In the genomic region with DNA sequence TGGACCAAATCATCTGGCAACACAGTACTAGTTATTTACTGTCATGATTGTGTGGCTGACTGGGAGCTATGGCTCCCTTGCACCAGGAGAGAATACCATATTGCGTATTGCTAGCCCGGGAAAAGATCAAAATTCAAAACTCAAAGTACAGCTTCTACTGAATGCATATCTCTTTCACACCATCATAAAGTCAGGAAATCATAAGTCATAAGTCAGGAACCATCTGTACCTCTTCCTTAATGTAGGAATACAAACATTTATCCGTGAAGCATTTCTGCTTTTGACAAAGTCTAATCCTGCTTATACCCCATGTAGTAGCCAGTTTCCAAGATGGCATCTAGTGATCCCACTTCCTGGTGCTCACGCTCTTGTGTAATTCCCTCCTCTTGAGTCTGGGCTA, we compare ENCODE assay signal across 17 cellular contexts. TPM values are rescaled to one million over a fixed set of nuclear protein-coding genes. Genes with fewer than 3 reads are reported as not detected.
DNase-seq lines count a peak whose midpoint lies in the region; ATAC-seq, FAIRE-seq and TF ChIP-seq lines count a peak whose summit lies in the region.
"Had no signal": no experiment of that assay in that cellular context is flagged by ENCODE, and none has a peak within 500 bp of the region (broad histone marks: within the 10 kb centered on the region; RNA-seq: fewer than 3 reads in every experiment).

No MANE protein-coding gene starts in this region.

- H3K79me2 ChIP-seq in OCI-LY7 (ENCODE audit: insufficient read depth, low read depth, low read length), result peaks cover 28% of the 10 kb centered on the region
- peaks cover 28% of the 10 kb centered on the region for H3K79me2 ChIP-seq in endothelial cell of umbilical vein (ENCODE audit: control insufficient read depth, insufficient read depth, low read length)
- H3K79me2 ChIP-seq in trophoblast cell (ENCODE audit: control insufficient read depth, insufficient read depth, low read length, poor library complexity), result peaks cover 16% of the 10 kb centered on the region
- H3K79me2 ChIP-seq in Karpas-422 (ENCODE audit: low read length), result no peaks in the 10 kb centered on the region

- peaks cover 9% of the 10 kb centered on the region for H3K27me3 Mint-ChIP-seq in CD4-positive, CD25-positive, alpha-beta regulatory T cell

- H3K79me1 ChIP-seq in trophoblast cell (ENCODE audit: low read length), result peaks cover 25% of the 10 kb centered on the region

- peaks cover 10 to 43% (median 26%) of the 10 kb centered on the region in 4 donors for H3K4me1 Mint-ChIP-seq in CD4-positive, CD25-positive, alpha-beta regulatory T cell

- no peak overlapping the region for H3K14ac ChIP-seq in trophoblast cell (ENCODE audit: low read length)

- H4K8ac ChIP-seq in trophoblast cell (ENCODE audit: low read depth, low read length), result peak overlapping the region; percentile 31

- TF ChIP-seq CTCF in OCI-LY7 (conservative IDR thresholded peaks at IDR 0.05; ENCODE audit: low read length) (no peak), endothelial cell of umbilical vein (IDR thresholded peaks at IDR 0.05; ENCODE audit: extremely low read depth in 1 of 2, insufficient read depth in 1 of 2, low read depth in 1 of 2, low read length in 2 of 2) (no peak), left lung (IDR thresholded peaks at IDR 0.05) (no peak)

- dilution Hi-C loops in endothelial cell of umbilical vein (cut with MboI; ENCODE audit: extremely low pct_ligation_motif_present, low sequenced_read_pairs), result no loop called here

- intact Hi-C loops in OCI-LY7 (cut with micrococcal nuclease; ENCODE audit: unreplicated experiment), result no loop called here
- intact Hi-C loops in endothelial cell of umbilical vein (cut with micrococcal nuclease), result loop anchor here (10.0 kb wide), 1 partner anchor 1049 kb away; no protein-coding TSS in a partner anchor
- intact Hi-C loops in left lung (cut with DNase I), result loop anchor here (10.0 kb wide), 2 partner anchors 99 to 349 kb away; no protein-coding TSS in a partner anchor

- H3K9me1 ChIP-seq in endothelial cell of umbilical vein (replicated peaks; ENCODE audit: control insufficient read depth, extremely low read depth, insufficient read depth, low read length), result no peaks in the 10 kb centered on the region

- DNase-seq in CD4-positive, CD25-positive, alpha-beta regulatory T cell, result no peak
- no peak for DNase-seq in OCI-LY7 (ENCODE audit: low spot score)
- peak; percentile 63 for DNase-seq in endothelial cell of umbilical vein (ENCODE audit: low read depth, low spot score)
- DNase-seq in trophoblast cell, result no peak
- no peak for DNase-seq in cerebellar nuclear complex (lab: John Stamatoyannopoulos, UW)
- DNase-seq in Karpas-422, result no peak
- no peak for DNase-seq in left lung
- no peak for DNase-seq in SIG-M5 treated with dmso at 0.1 percent for 504 hours (lab: John Stamatoyannopoulos, UW; ENCODE audit: unreplicated experiment)
- DNase-seq: HFFc6, MM.1S, NCI-H1092 treated with DMSO at 0.1 percent for 48 hours, NCI-H1694 treated with DMSO at 0.1 percent for 48 hours, NCI-H345, NCI-H69 had no signal

- H2BK12ac ChIP-seq in trophoblast cell (ENCODE audit: low read length), result peak overlapping the region; percentile 5

- H3K4me2 ChIP-seq in OCI-LY7 (ENCODE audit: low read length), result no peak overlapping the region
- peak overlapping the region; percentile 11 for H3K4me2 ChIP-seq in endothelial cell of umbilical vein (ENCODE audit: insufficient read depth, low read length)
- H3K4me2 ChIP-seq in trophoblast cell (ENCODE audit: low read length), result no peak overlapping the region
- H3K4me2 ChIP-seq in Karpas-422 (ENCODE audit: low read depth, low read length, poor library complexity, severe bottlenecking), result no peak overlapping the region
- H3K4me2 ChIP-seq: BLaER1 treated with 17β-estradiol and CSF1 and Interleukin-3, amounts not matched to agents 10 nM and 100 nM had no signal

- no peak for ATAC-seq in CD4-positive, CD25-positive, alpha-beta regulatory T cell (ENCODE audit: low read depth in 2 of 2)
- ATAC-seq in left lung, result no peak

- H4K20me1 ChIP-seq in OCI-LY7 (ENCODE audit: insufficient read depth, low read length), result no peaks in the 10 kb centered on the region
- H4K20me1 ChIP-seq in endothelial cell of umbilical vein (replicated peaks; ENCODE audit: control insufficient read depth, extremely low read depth, insufficient read depth, low read length), result no peaks in the 10 kb centered on the region
- H4K20me1 ChIP-seq in Karpas-422 (ENCODE audit: insufficient read depth, low read depth, low read length), result no peaks in the 10 kb centered on the region

- H3K9ac ChIP-seq in endothelial cell of umbilical vein (replicated peaks; ENCODE audit: extremely low read depth, insufficient read depth, low read length) (no peak overlapping the region), trophoblast cell (ENCODE audit: low read length) (no peak overlapping the region), Karpas-422 (ENCODE audit: low read length) (no peak overlapping the region)
- H3K9ac ChIP-seq: BLaER1 treated with 17β-estradiol and CSF1 and Interleukin-3, amounts not matched to agents 10 nM and 100 nM had no signal

- no peak overlapping the region for H2BK120ac ChIP-seq in trophoblast cell (ENCODE audit: insufficient read depth, low read length, poor library complexity)

- H3K4ac ChIP-seq in trophoblast cell (ENCODE audit: low read depth, low read length), result no peak overlapping the region

- BruUV-seq in OCI-LY7 (replicated peaks; lab: Mats Ljungman, UMichigan), result no TSS peak
- no TSS peak for BruUV-seq in endothelial cell of umbilical vein (replicated peaks; lab: Mats Ljungman, UMichigan)

- no peak overlapping the region for H2BK5ac ChIP-seq in trophoblast cell (ENCODE audit: low read depth, low read length, poor library complexity)

- no peak for FAIRE-seq in endothelial cell of umbilical vein (lab: Jason Lieb, UNC)
- FAIRE-seq: A204.1, H54 had no signal

- POLR2A ChIA-PET in OCI-LY7 (lab: Charles Lee), result interaction anchor here (0.5 to 6.7 kb wide), 5 partner anchors 20 to 387 kb away, joined by 3 to 65 read pairs (median 3); no protein-coding TSS in a partner anchor
- POLR2A ChIA-PET in endothelial cell of umbilical vein (lab: Charles Lee), result no interaction called here

- no peak overlapping the region for H4K91ac ChIP-seq in trophoblast cell (ENCODE audit: low read depth, low read length)

- peaks cover 33% of the 10 kb centered on the region for H3K4me1 ChIP-seq in CD4-positive, CD25-positive, alpha-beta regulatory T cell (ENCODE audit: control insufficient read depth, insufficient read depth, low read length, poor library complexity, severe bottlenecking)
- H3K4me1 ChIP-seq in OCI-LY7 (ENCODE audit: insufficient read depth, low read length, poor library complexity, severe bottlenecking), result peaks cover 19% of the 10 kb centered on the region
- peaks cover 26% of the 10 kb centered on the region for H3K4me1 ChIP-seq in endothelial cell of umbilical vein (ENCODE audit: control insufficient read depth, extremely low read depth, insufficient read depth, low read length)
- H3K4me1 ChIP-seq in trophoblast cell (ENCODE audit: control insufficient read depth in 1 of 2, insufficient read depth in 2 of 2, low read length in 2 of 2), result peaks cover 2 to 7% of the 10 kb centered on the region in 2 experiments
- H3K4me1 ChIP-seq in Karpas-422 (ENCODE audit: low read length), result no peaks in the 10 kb centered on the region
- peaks cover 6 to 24% of the 10 kb centered on the region in 2 donors for H3K4me1 ChIP-seq in left lung

- WGBS in trophoblast cell (ENCODE audit: extremely low coverage, insufficient coverage, insufficient read length), result no CpG with 5 or more reads among the region's 4 CpGs

- H4K12ac ChIP-seq in trophoblast cell (ENCODE audit: low read depth, low read length), result no peak overlapping the region

- peak overlapping the region in 2 of 3 donors; percentile 36 to 39 for H3K27ac Mint-ChIP-seq in CD4-positive, CD25-positive, alpha-beta regulatory T cell
- H3K27ac Mint-ChIP-seq: HFFc6 had no signal

- H2AFZ ChIP-seq in OCI-LY7 (ENCODE audit: low read length) (peak overlapping the region; percentile 27; the same call in 1 of the 2 replicates), endothelial cell of umbilical vein (ENCODE audit: low read depth, low read length) (peak overlapping the region; percentile 61), trophoblast cell (ENCODE audit: insufficient read depth, low read length, poor library complexity) (no peak overlapping the region), Karpas-422 (ENCODE audit: low read length) (no peak overlapping the region)

- H3K36me3 ChIP-seq in CD4-positive, CD25-positive, alpha-beta regulatory T cell (ENCODE audit: control insufficient read depth, insufficient read depth, low read length), result no peaks in the 10 kb centered on the region
- H3K36me3 ChIP-seq in OCI-LY7 (ENCODE audit: insufficient read depth, low read length) (no peaks in the 10 kb centered on the region), endothelial cell of umbilical vein (ENCODE audit: control insufficient read depth in 2 of 2, extremely low read depth in 1 of 2, insufficient read depth in 2 of 2, low read length in 2 of 2) (no peaks in the 10 kb centered on the region), trophoblast cell (ENCODE audit: control insufficient read depth in 1 of 2, insufficient read depth in 2 of 2, low read length in 2 of 2) (peaks cover 0 to 2% of the 10 kb centered on the region in 2 experiments), Karpas-422 (ENCODE audit: insufficient read depth, low read length) (no peaks in the 10 kb centered on the region), left lung (no peaks in the 10 kb centered on the region)
- H3K36me3 ChIP-seq: BLaER1 treated with 17β-estradiol and CSF1 and Interleukin-3, amounts not matched to agents 10 nM and 100 nM had no signal

- no peaks in the 10 kb centered on the region for H3K27me3 ChIP-seq in CD4-positive, CD25-positive, alpha-beta regulatory T cell (ENCODE audit: control insufficient read depth, insufficient read depth, low read length)
- H3K27me3 ChIP-seq in endothelial cell of umbilical vein (ENCODE audit: control insufficient read depth in 2 of 2, insufficient read depth in 2 of 2, low read length in 2 of 2) (no peaks in the 10 kb centered on the region), trophoblast cell (ENCODE audit: insufficient read depth, low read length) (no peaks in the 10 kb centered on the region), Karpas-422 (ENCODE audit: low read length) (no peaks in the 10 kb centered on the region), left lung (no peaks in the 10 kb centered on the region)
- H3K27me3 ChIP-seq: BLaER1 treated with 17β-estradiol and CSF1 and Interleukin-3, amounts not matched to agents 10 nM and 100 nM had no signal

- no peak overlapping the region for H3K18ac ChIP-seq in trophoblast cell (ENCODE audit: low read length)

- H3K9me2 ChIP-seq in OCI-LY7 (ENCODE audit: insufficient read depth, low read length) (no peaks in the 10 kb centered on the region), Karpas-422 (replicated peaks; ENCODE audit: insufficient read depth, low read length) (no peaks in the 10 kb centered on the region)

- TF ChIP-seq POLR2A in endothelial cell of umbilical vein (IDR thresholded peaks at IDR 0.05; ENCODE audit: low read depth, low read length), result no peak

- H3K4me3 Mint-ChIP-seq in CD4-positive, CD25-positive, alpha-beta regulatory T cell, result peak overlapping the region in 1 of 4 donors; percentile 73
- H3K4me3 Mint-ChIP-seq: HFFc6 had no signal

- peaks cover 0 to 2% (median 0%) of the 10 kb centered on the region in 7 donors for H3K9me3 Mint-ChIP-seq in CD4-positive, CD25-positive, alpha-beta regulatory T cell
- H3K9me3 Mint-ChIP-seq: HFFc6 had no signal

- CTCF ChIA-PET in OCI-LY7 (lab: Charles Lee; ENCODE audit: unreplicated experiment), result no interaction called here
- CTCF ChIA-PET in endothelial cell of umbilical vein (lab: Charles Lee), result interaction anchor here (0.7 to 12.1 kb wide), 6 partner anchors 12 to 378 kb away, joined by 3 to 360 read pairs (median 14); no protein-coding TSS in a partner anchor

- H3K4me3 ChIP-seq in CD4-positive, CD25-positive, alpha-beta regulatory T cell (ENCODE audit: low read depth, low read length), result no peak overlapping the region
- H3K4me3 ChIP-seq in OCI-LY7 (ENCODE audit: low read depth, low read length, poor library complexity, severe bottlenecking) (no peak overlapping the region), endothelial cell of umbilical vein (replicated peaks in 1 of 3; ENCODE audit: insufficient read depth in 1 of 3, low read depth in 1 of 3, low read length in 3 of 3) (no peak overlapping the region), trophoblast cell (ENCODE audit: low read depth, low read length) (no peak overlapping the region), Karpas-422 (ENCODE audit: low read length) (no peak overlapping the region), left lung (no peak overlapping the region)
- H3K4me3 ChIP-seq: BLaER1 treated with 17β-estradiol and CSF1 and Interleukin-3, amounts not matched to agents 10 nM and 100 nM had no signal

- no peak overlapping the region for H3K27ac ChIP-seq in CD4-positive, CD25-positive, alpha-beta regulatory T cell (ENCODE audit: insufficient read depth, low read length, poor library complexity, severe bottlenecking)
- H3K27ac ChIP-seq in OCI-LY7 (ENCODE audit: low read depth, low read length, poor library complexity, severe bottlenecking) (no peak overlapping the region), endothelial cell of umbilical vein (ENCODE audit: insufficient read depth, low read depth, low read length) (no peak overlapping the region), trophoblast cell (ENCODE audit: low read depth, low read length) (no peak overlapping the region), Karpas-422 (ENCODE audit: low read length) (no peak overlapping the region), left lung (no peak overlapping the region)
- H3K27ac ChIP-seq: BLaER1 treated with 17β-estradiol and CSF1 and Interleukin-3, amounts not matched to agents 10 nM and 100 nM had no signal

- H3K36me3 Mint-ChIP-seq in CD4-positive, CD25-positive, alpha-beta regulatory T cell, result no peaks in the 10 kb centered on the region

- H3K23ac ChIP-seq in trophoblast cell (ENCODE audit: low read length), result no peak overlapping the region

- H3K9me3 ChIP-seq in CD4-positive, CD25-positive, alpha-beta regulatory T cell (ENCODE audit: control insufficient read depth in 2 of 2, low read length in 2 of 2), result no peaks in the 10 kb centered on the region
- H3K9me3 ChIP-seq in OCI-LY7 (ENCODE audit: low read length) (no peaks in the 10 kb centered on the region), endothelial cell of umbilical vein (replicated peaks; ENCODE audit: control insufficient read depth, insufficient read depth, low read length) (no peaks in the 10 kb centered on the region), trophoblast cell (ENCODE audit: insufficient read depth, low read depth, low read length) (no peaks in the 10 kb centered on the region), Karpas-422 (ENCODE audit: low read length) (no peaks in the 10 kb centered on the region), left lung (no peaks in the 10 kb centered on the region)
- H3K9me3 ChIP-seq: BLaER1 treated with 17β-estradiol and CSF1 and Interleukin-3, amounts not matched to agents 10 nM and 100 nM had no signal

- H2AK5ac ChIP-seq in trophoblast cell (ENCODE audit: low read length), result no peak overlapping the region

RNA-seq across cellular contexts. Expression of a gene that starts 2.2 kb away (rescaled TPM):
- total RNA-seq in CD4-positive, CD25-positive, alpha-beta regulatory T cell, result 27.3 TPM
- 10 to 100 TPM; 12.0 to 16.0 (median 14.5) TPM for polyA plus RNA-seq in CD4-positive, CD25-positive, alpha-beta regulatory T cell
- total RNA-seq in OCI-LY7 (2014; rRNA removed; shearing (Covaris generic)), result 22.7 and 35.4 TPM in 2 replicates
- total RNA-seq in OCI-LY7 (2022), result 79.0 and 95.7 TPM in 2 replicates
- total RNA-seq in endothelial cell of umbilical vein, result 89.5 and 93.4 TPM in 2 replicates
- 29.6 and 32.1 TPM in 2 replicates for polyA plus RNA-seq in endothelial cell of umbilical vein
- 33.1 and 33.4 TPM in 2 replicates for polyA plus RNA-seq in endothelial cell of umbilical vein (2011; cell fraction: cytosol; rRNA removed)
- 36.1 and 37.2 TPM in 2 replicates for polyA plus RNA-seq in endothelial cell of umbilical vein (2011; cell fraction: nucleus; rRNA removed)
- polyA plus RNA-seq in endothelial cell of umbilical vein (2012), result 26.6 and 30.7 TPM in 2 replicates
- polyA minus RNA-seq in endothelial cell of umbilical vein, result 79.8 and 96.8 TPM in 2 replicates
- 14.5 TPM for polyA minus RNA-seq in endothelial cell of umbilical vein (2011; cell fraction: cytosol; rRNA and poly(A)+ RNA removed)
- 110 and 141 TPM in 2 replicates for polyA minus RNA-seq in endothelial cell of umbilical vein (2011; cell fraction: nucleus; rRNA and poly(A)+ RNA removed)
- polyA plus RNA-seq in trophoblast cell (2013), result 134 and 136 TPM in 2 replicates
- total RNA-seq in Karpas-422 (2014; rRNA removed; shearing (Covaris generic); ENCODE audit: low replicate concordance), result not detected in 2 replicates
- total RNA-seq in left lung, result 10 to 100 TPM; 57.9 to 60.8 TPM

Comparison
In these comparisons a context has a peak if more than half of its experiments do, and no peak if none do; other contexts are left out.
1. H2AFZ ChIP-seq: peak in OCI-LY7 (single experiment) and endothelial cell of umbilical vein (single experiment); none in trophoblast cell (single experiment) and Karpas-422 (single experiment).
2. RNA of a gene that starts 2.2 kb away (total RNA-seq): 89.5 to 93.4 TPM in endothelial cell of umbilical vein, 22.7 to 95.7 TPM in OCI-LY7, 57.9 to 60.8 TPM in left lung and 27.3 TPM in CD4-positive, CD25-positive, alpha-beta regulatory T cell (single experiment); not detected in Karpas-422; every median in the first group is over 10 times any median in the second.